In genomic region chr18:23716079-23716478, GRCh38 we compare ENCODE assay signal across 3 cellular contexts. TPM values are rescaled to one million over a fixed set of nuclear protein-coding genes. Genes with fewer than 3 reads are reported as not detected.
"Had no signal": no experiment of that assay in that cellular context is flagged by ENCODE, and none has a peak within 500 bp of the region (broad histone marks: within the 10 kb centered on the region; RNA-seq: fewer than 3 reads in every experiment).

No MANE protein-coding gene starts in this region.

RNA-seq across cellular contexts. Expression of gene LAMA3, which starts 26.8 kb away (rescaled TPM):
- total RNA-seq: natural killer cell had no signal

RNA-seq across cellular contexts. Expression of gene ANKRD29, which starts 53.4 kb away (rescaled TPM):
- total RNA-seq: activated naive CD4-positive, alpha-beta T cell treated with anti-CD3 and anti-CD28 coated beads for 36 hours; activated T-cell treated with anti-CD3 and anti-CD28 coated beads, Interleukin-2, amount 50 U/mL, for 4 hours had no signal
